ENCODE assay signal across 15 cellular contexts in the genomic region with DNA sequence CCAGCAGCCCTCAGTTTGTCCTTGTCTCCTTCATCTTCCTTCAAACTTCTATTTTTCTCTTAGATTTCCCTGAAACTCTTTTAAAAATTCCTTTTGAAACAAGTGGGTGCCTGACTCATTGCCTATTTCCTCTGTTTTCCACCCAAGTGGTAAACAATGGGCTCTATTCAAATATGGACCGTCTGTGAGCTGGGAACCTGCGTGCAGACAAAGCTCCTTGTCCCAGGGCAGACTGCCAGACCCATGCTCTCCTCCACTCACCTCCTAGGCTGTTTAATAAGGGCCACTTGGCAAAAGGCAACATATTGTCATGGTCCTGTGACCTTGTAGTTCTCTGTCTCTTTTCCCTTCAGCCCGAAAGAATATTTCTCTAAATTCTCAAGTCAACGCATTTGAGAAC.
A peak's percentile ranks its signal among the peaks of the same experiment; 100 is the strongest.
DNase-seq lines count a peak whose midpoint lies in the region; ATAC-seq and TF ChIP-seq lines count a peak whose summit lies in the region.
"Had no signal": no experiment of that assay in that cellular context is flagged by ENCODE, and none has a peak within 500 bp of the region (broad histone marks: within the 10 kb centered on the region; RNA-seq: fewer than 3 reads in every experiment).

No MANE protein-coding gene starts in this region.

- H3K36me3 Mint-ChIP-seq in Calu3 (ENCODE audit: insufficient read depth, unreplicated experiment) = no peaks in the 10 kb centered on the region
- H3K36me3 Mint-ChIP-seq: CD4-positive, CD25-positive, alpha-beta regulatory T cell had no signal

- intact Hi-C loops in Calu3 (cut with micrococcal nuclease; ENCODE audit: unreplicated experiment) = no loop called here

- no peaks in the 10 kb centered on the region for H3K27me3 Mint-ChIP-seq in Calu3 (ENCODE audit: unreplicated experiment)

- no peak for ATAC-seq in GM19328 (IDR thresholded peaks at IDR 0.05; ENCODE audit: unreplicated experiment)

- BruUV-seq in Calu3 (replicated peaks; lab: Mats Ljungman, UMichigan) = no TSS peak

- H3K27ac Mint-ChIP-seq in Calu3 (ENCODE audit: unreplicated experiment) = peak overlapping the region; percentile 40
- H3K27ac Mint-ChIP-seq: CD4-positive, CD25-positive, alpha-beta regulatory T cell had no signal

- H3K4me1 Mint-ChIP-seq in Calu3 (ENCODE audit: low read depth, unreplicated experiment) = peaks cover 23% of the 10 kb centered on the region
- H3K4me1 Mint-ChIP-seq: CD4-positive, CD25-positive, alpha-beta regulatory T cell had no signal

- H3K4me3 Mint-ChIP-seq in Calu3 (ENCODE audit: low read depth, unreplicated experiment) = no peak overlapping the region
- H3K4me3 Mint-ChIP-seq: CD4-positive, CD25-positive, alpha-beta regulatory T cell had no signal

- no peak for TF ChIP-seq CTCF in Calu3 (IDR thresholded peaks at IDR 0.05; ENCODE audit: unreplicated experiment)
- no peak for TF ChIP-seq CTCF in epithelial cell of esophagus (IDR thresholded peaks at IDR 0.05; ENCODE audit: insufficient read depth, low read depth, low read length, missing control alignments)

- H3K9me3 Mint-ChIP-seq in Calu3 (ENCODE audit: low read depth, unreplicated experiment) = no peaks in the 10 kb centered on the region

- DNase-seq in Calu3 = peak; percentile 42
- peak; percentile 30 for DNase-seq in LoVo (ENCODE audit: low spot score)
- peak; percentile 21 for DNase-seq in epithelial cell of esophagus (ENCODE audit: low read depth)
- DNase-seq in lung microvascular endothelial cell (ENCODE audit: low read depth in 2 of 2) = peak; percentile 94 to 100
- DNase-seq in kidney glomerular epithelial cell (lab: John Stamatoyannopoulos, UW) = no peak
- DNase-seq in GDM1 (lab: John Stamatoyannopoulos, UW) = no peak
- no peak for DNase-seq in cerebellar cortex (ENCODE audit: low spot score)
- DNase-seq: activated CD4-positive, alpha-beta T cell treated with anti-CD3 and anti-CD28 coated beads for 48 hours; CD4-positive, CD25-positive, alpha-beta regulatory T cell; cerebellar nuclear complex; glutamatergic neuron; NCI-H524; retina had no signal

- H3K4me3 ChIP-seq in epithelial cell of esophagus (ENCODE audit: low read length) = no peak overlapping the region
- H3K4me3 ChIP-seq: SK-N-MC had no signal

- CTCF ChIA-PET in Calu3 (lab: Charles Lee) = no interaction called here

Comparison
In these comparisons a context has a peak if more than half of its experiments do, and no peak if none do; other contexts are left out.
1. DNase-seq: peak in Calu3 (single experiment), LoVo (single experiment), epithelial cell of esophagus (single experiment) and lung microvascular endothelial cell (2 of 2); none in kidney glomerular epithelial cell (single experiment), GDM1 (single experiment) and cerebellar cortex (single experiment).